Comparison of ENCODE assay signal across 1 cellular context in the genomic region with DNA sequence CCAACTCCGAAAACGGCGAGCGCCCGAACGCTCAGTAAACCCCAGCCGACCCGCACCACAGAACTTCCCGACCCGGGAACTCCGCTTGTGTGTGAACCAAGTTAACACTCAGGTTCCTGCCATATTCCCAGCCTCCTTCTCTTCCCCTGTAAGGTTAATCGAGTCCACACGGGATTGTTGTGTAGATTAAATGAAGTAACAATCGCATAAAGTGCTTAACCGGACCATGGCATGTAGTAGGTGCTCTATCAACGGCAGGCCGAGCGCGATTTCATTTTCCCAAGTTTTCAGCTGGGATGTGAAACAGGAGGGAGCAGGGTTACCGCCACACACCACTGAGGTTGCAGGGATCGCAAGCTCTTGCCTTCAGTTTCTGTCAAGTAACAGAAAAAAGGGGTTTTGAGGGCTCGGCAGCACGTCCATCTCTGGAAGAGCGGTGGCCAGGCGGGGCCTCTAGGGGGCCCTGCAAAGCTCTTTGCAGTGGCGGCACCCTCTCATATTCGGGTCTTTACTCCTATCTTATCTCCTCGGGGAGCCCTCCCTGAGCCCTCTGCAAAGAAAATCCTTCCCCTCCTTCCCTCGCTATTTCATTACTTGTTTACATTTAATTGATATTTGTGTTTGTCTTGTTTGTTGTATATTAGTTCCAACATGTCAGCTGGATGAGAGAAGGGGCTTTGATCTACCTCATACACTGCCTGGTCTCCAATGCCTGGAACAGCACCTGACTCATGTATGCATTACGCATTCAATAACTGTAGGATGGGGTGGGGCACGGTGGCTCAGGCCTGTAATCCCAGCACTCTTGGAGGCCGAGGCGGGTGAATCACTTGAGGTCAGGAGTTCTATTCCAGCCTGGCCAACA.
A peak's percentile ranks its signal among the peaks of the same experiment; 100 is the strongest.
TF ChIP-seq lines count a peak whose summit lies in the region.

No MANE protein-coding gene starts in this region.

TF ChIP-seq in K562, 482 proteins besides CTCF, POLR2A, EP300 and RAD21 (continued from another document):
- TF ChIP-seq, protein P1, sequence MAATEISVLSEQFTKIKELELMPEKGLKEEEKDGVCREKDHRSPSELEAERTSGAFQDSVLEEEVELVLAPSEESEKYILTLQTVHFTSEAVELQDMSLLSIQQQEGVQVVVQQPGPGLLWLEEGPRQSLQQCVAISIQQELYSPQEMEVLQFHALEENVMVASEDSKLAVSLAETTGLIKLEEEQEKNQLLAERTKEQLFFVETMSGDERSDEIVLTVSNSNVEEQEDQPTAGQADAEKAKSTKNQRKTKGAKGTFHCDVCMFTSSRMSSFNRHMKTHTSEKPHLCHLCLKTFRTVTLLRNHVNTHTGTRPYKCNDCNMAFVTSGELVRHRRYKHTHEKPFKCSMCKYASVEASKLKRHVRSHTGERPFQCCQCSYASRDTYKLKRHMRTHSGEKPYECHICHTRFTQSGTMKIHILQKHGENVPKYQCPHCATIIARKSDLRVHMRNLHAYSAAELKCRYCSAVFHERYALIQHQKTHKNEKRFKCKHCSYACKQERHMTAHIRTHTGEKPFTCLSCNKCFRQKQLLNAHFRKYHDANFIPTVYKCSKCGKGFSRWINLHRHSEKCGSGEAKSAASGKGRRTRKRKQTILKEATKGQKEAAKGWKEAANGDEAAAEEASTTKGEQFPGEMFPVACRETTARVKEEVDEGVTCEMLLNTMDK (IDR thresholded peaks at IDR 0.05; ENCODE audit: borderline replicate concordance, insufficient read depth, low read depth, low read length, poor library complexity, severe bottlenecking) = peak; percentile 53
- TF ChIP-seq, protein P2, sequence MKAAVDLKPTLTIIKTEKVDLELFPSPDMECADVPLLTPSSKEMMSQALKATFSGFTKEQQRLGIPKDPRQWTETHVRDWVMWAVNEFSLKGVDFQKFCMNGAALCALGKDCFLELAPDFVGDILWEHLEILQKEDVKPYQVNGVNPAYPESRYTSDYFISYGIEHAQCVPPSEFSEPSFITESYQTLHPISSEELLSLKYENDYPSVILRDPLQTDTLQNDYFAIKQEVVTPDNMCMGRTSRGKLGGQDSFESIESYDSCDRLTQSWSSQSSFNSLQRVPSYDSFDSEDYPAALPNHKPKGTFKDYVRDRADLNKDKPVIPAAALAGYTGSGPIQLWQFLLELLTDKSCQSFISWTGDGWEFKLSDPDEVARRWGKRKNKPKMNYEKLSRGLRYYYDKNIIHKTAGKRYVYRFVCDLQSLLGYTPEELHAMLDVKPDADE (conservative IDR thresholded peaks at IDR 0.05; ENCODE audit: control insufficient read depth, low read depth, low read length) = no peak
- TF ChIP-seq HIVEP1 (CRISPR knock-in tag; IDR thresholded peaks at IDR 0.05) (no peak), ZNF133 (CRISPR knock-in tag; IDR thresholded peaks at IDR 0.05) (no peak), HCFC1 (IDR thresholded peaks at IDR 0.05; ENCODE audit: low read depth, low read length) (no peak), LARP7 (IDR thresholded peaks at IDR 0.05) (no peak)
- TF ChIP-seq, protein P3, sequence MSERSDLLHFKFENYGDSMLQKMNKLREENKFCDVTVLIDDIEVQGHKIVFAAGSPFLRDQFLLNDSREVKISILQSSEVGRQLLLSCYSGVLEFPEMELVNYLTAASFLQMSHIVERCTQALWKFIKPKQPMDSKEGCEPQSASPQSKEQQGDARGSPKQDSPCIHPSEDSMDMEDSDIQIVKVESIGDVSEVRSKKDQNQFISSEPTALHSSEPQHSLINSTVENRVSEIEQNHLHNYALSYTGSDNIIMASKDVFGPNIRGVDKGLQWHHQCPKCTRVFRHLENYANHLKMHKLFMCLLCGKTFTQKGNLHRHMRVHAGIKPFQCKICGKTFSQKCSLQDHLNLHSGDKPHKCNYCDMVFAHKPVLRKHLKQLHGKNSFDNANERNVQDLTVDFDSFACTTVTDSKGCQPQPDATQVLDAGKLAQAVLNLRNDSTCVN (CRISPR knock-in tag; IDR thresholded peaks at IDR 0.05) = no peak
TF ChIP-seq in K562: peak in this region for 2.
